Comparison of ENCODE assay signal across 30 cellular contexts in the genomic region with DNA sequence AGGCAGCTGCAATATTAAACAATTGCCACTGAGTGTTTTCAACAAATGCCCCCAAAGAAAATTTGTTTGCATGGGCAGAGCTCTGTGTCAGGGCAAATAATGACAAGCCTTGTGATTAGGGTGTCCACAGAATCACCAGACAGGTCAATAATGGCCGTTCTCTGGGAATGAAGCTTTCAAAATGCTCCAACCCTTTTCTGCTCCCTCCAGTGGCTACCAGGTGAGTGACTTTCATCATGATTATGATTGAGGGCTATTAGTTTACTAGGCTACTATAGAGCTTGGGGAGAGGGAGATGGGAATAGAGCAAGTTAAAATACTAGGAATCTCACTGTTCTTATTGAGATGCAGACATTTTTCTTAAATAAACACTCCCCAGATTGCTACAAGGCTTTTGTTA. TPM values are rescaled to one million over a fixed set of nuclear protein-coding genes. Genes with fewer than 3 reads are reported as not detected.
"Had no signal": no experiment of that assay in that cellular context is flagged by ENCODE, and none has a peak within 500 bp of the region (broad histone marks: within the 10 kb centered on the region; RNA-seq: fewer than 3 reads in every experiment).

No MANE protein-coding gene starts in this region.

- H3K9me3 ChIP-seq: lower lobe of right lung, pancreas, prostate gland, sigmoid colon, suprapubic skin, thoracic aorta, upper lobe of right lung had no signal

- H3K27me3 ChIP-seq: sigmoid colon, suprapubic skin, tibial artery, upper lobe of right lung had no signal

- H3K36me3 ChIP-seq: lower lobe of right lung, pancreas, prostate gland, sigmoid colon, spleen, suprapubic skin, thoracic aorta, tibial artery, upper lobe of right lung had no signal

- ATAC-seq: left cardiac atrium; left lobe of liver; left ventricle myocardium superior; lower lobe of right lung; naive thymus-derived CD8-positive, alpha-beta T cell; pancreas; right cardiac atrium; stimulated activated effector memory CD8-positive, alpha-beta T cell treated with anti-CD3 and anti-CD28 coated beads, Interleukin-12 subunit alpha, Interleukin-12 subunit beta, amount 100 ng/mL, for 72 hours; upper lobe of right lung had no signal

- DNase-seq: hippocampal formation; kidney glomerular epithelial cell; left cardiac atrium; left ventricle myocardium superior; lower lobe of right lung; mammary epithelial cell; mesenchymal stem cell; naive thymus-derived CD8-positive, alpha-beta T cell; nucleus accumbens; pancreas; posterior cingulate gyrus; retina; right cardiac atrium; sigmoid colon; small intestine; spleen; stimulated activated CD4-positive, alpha-beta T cell treated with anti-CD3 and anti-CD28 coated beads, Interleukin-4, amount 100 ng/mL, for 24 hours; stimulated activated naive CD4-positive, alpha-beta T cell; tibial artery; trophoblast cell; upper lobe of right lung had no signal

- H3K27ac ChIP-seq: lower lobe of right lung, pancreas, prostate gland, sigmoid colon, spleen, suprapubic skin, thoracic aorta, tibial artery, upper lobe of right lung had no signal

- H3K4me3 ChIP-seq: lower lobe of right lung, pancreas, prostate gland, sigmoid colon, spleen, suprapubic skin, thoracic aorta, tibial artery, upper lobe of right lung had no signal

- H3K4me1 ChIP-seq: lower lobe of right lung, pancreas, prostate gland, sigmoid colon, spleen, suprapubic skin, tibial artery, upper lobe of right lung had no signal

RNA-seq across cellular contexts. Expression of a gene that starts 23.5 kb away (rescaled TPM):
- total RNA-seq: left cardiac atrium; left lobe of liver; left ventricle myocardium superior; mammary epithelial cell; mucosa of gallbladder; naive thymus-derived CD8-positive, alpha-beta T cell; osteoblast; right cardiac atrium; sigmoid colon; subcutaneous adipose tissue; thoracic aorta; upper lobe of right lung had no signal
- polyA plus RNA-seq: keratinocyte; mammary epithelial cell; naive thymus-derived CD8-positive, alpha-beta T cell; pancreas; right cardiac atrium; sigmoid colon; small intestine; spleen had no signal
